1 cellular context compared by ENCODE assay signal in the genomic region with DNA sequence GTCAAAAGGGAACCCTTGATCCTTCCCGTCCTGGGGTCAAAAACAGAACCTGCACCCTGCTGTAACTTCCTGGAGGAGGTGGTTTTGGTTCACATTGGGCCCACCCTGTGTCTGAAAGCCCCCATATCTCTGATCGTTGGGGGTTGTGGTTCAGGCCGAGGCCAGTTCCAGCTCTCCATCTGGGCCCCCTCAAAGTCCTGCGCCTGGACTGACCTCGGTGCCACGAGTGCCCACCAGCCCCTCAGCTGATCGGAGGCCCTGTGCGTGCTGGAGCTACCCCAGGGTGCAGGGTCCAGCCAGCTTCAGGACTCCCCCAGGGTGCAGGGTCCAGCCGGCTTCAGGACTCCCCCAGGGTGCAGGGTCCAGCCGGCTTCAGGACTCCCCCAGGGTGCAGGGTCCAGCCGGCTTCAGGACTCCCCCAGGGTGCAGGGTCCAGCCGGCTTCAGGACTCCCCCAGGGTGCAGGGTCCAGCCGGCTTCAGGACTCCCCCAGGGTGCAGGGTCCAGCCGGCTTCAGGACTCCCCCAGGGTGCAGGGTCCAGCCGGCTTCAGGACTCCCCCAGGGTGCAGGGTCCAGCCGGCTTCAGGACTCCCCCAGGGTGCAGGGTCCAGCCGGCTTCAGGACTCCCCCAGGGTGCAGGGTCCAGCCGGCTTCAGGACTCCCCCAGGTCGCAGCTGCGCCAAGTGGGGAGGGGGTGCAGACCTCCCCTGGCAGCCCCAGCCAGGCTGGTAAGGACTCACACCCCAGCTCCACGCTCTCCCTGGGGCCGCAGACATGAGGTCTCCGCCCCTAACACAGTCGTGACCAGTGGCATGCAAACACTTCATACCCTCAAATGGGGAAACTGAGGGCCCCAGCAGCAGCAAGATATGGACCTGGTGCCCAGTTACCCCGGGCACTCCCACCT.
TF ChIP-seq lines count a peak whose summit lies in the region.
"Not testable (repeated sequence)": the region's sequence is repeated elsewhere in the genome, so short reads cannot be mapped to it uniquely, and the experiment has no call there.

No MANE protein-coding gene starts in this region.

TF ChIP-seq in HepG2, 621 proteins besides CTCF, POLR2A, EP300 and RAD21 (continued from another document):
- TF ChIP-seq ZNF18 (CRISPR knock-in tag; IDR thresholded peaks at IDR 0.05; ENCODE audit: insufficient replicate concordance) (peak; percentile 66), RARA (CRISPR knock-in tag; IDR thresholded peaks at IDR 0.05) (peak; percentile 90), THAP11 (CRISPR knock-in tag; IDR thresholded peaks at IDR 0.05) (peak; percentile 26; the same call in 1 of the 2 replicates), SOX13 (CRISPR knock-in tag; conservative IDR thresholded peaks at IDR 0.05 in 1 of 2, IDR thresholded peaks at IDR 0.05 in 1 of 2) (peak in 1 of 2 experiments; percentile 32; a peak in 1 of 4 replicates), ZNF556 (CRISPR knock-in tag; IDR thresholded peaks at IDR 0.05; ENCODE audit: borderline replicate concordance) (peak; percentile 69; the same call in 1 of the 2 replicates), ZNF670 (CRISPR knock-in tag; IDR thresholded peaks at IDR 0.05; ENCODE audit: borderline replicate concordance) (peak; percentile 87; the same call in 1 of the 2 replicates), ZNF331 (CRISPR knock-in tag; IDR thresholded peaks at IDR 0.05) (0 out of 2 replicates have a peak, but pooled peaks have one; percentile 6), XRCC5 (optimal IDR thresholded peaks at IDR 0.05; ENCODE audit: low read length) (peak; percentile 35), ZNF414 (CRISPR knock-in tag; IDR thresholded peaks at IDR 0.05) (peak; percentile 62; the same call in 1 of the 2 replicates), ZNF788 (CRISPR knock-in tag; IDR thresholded peaks at IDR 0.05; ENCODE audit: borderline replicate concordance) (peak; percentile 72; the same call in 1 of the 2 replicates), NCOA2 (CRISPR knock-in tag; IDR thresholded peaks at IDR 0.05) (peak; percentile 68; the same call in 1 of the 2 replicates), POGZ (CRISPR knock-in tag; IDR thresholded peaks at IDR 0.05) (peak; percentile 30), ZBTB7B (CRISPR knock-in tag; IDR thresholded peaks at IDR 0.05) (peak; percentile 99), HHEX (CRISPR knock-in tag; IDR thresholded peaks at IDR 0.05) (peak; percentile 9; the same call in 1 of the 2 replicates), MIXL1 (CRISPR knock-in tag; IDR thresholded peaks at IDR 0.05) (peak; percentile 33; the same call in 1 of the 2 replicates), ZFP91 (CRISPR knock-in tag; IDR thresholded peaks at IDR 0.05; ENCODE audit: borderline replicate concordance) (peak; percentile 74; the same call in 1 of the 2 replicates), LCORL (CRISPR knock-in tag; IDR thresholded peaks at IDR 0.05) (peak; percentile 95), PHF21A (CRISPR knock-in tag; IDR thresholded peaks at IDR 0.05) (peak; percentile 89), HOXA3 (CRISPR knock-in tag; IDR thresholded peaks at IDR 0.05) (peak; percentile 78), MEIS1 (CRISPR knock-in tag; IDR thresholded peaks at IDR 0.05; ENCODE audit: borderline replicate concordance) (peak; percentile 11; the same call in 1 of the 2 replicates), SIN3A (IDR thresholded peaks at IDR 0.05; ENCODE audit: borderline replicate concordance, low read depth, low read length) (0 out of 2 replicates have a peak, but pooled peaks have one; percentile 72), ZNF574 (CRISPR knock-in tag; IDR thresholded peaks at IDR 0.05) (peak; percentile 66), ZBTB7A (CRISPR knock-in tag; IDR thresholded peaks at IDR 0.05) (peak; percentile 93), CCDC6 (CRISPR knock-in tag; IDR thresholded peaks at IDR 0.05) (0 out of 2 replicates have a peak, but pooled peaks have one; percentile 9), FOXA3 (CRISPR knock-in tag; IDR thresholded peaks at IDR 0.05) (peak; percentile 50), HNRNPL (IDR thresholded peaks at IDR 0.05; ENCODE audit: low read depth, low read length) (peak; percentile 89), ZNF703 (CRISPR knock-in tag; IDR thresholded peaks at IDR 0.05; ENCODE audit: borderline replicate concordance) (peak; percentile 88; the same call in 1 of the 2 replicates), ARNTL (CRISPR knock-in tag; IDR thresholded peaks at IDR 0.05) (peak; percentile 74), ZNF430 (CRISPR knock-in tag; IDR thresholded peaks at IDR 0.05) (peak; percentile 50; the same call in 1 of the 2 replicates), SAFB2 (CRISPR knock-in tag; IDR thresholded peaks at IDR 0.05; ENCODE audit: borderline replicate concordance, low read depth) (peak; percentile 25; the same call in 1 of the 2 replicates), SKI (IDR thresholded peaks at IDR 0.05; ENCODE audit: partially characterized antibody) (peak; percentile 11), FOXP4 (CRISPR knock-in tag; IDR thresholded peaks at IDR 0.05) (peak; percentile 48; the same call in 1 of the 2 replicates), ZNF629 (CRISPR knock-in tag; conservative IDR thresholded peaks at IDR 0.05) (peak; percentile 24; the same call in 1 of the 2 replicates), SMAD3 (CRISPR knock-in tag; IDR thresholded peaks at IDR 0.05) (0 out of 2 replicates have a peak, but pooled peaks have one; percentile 37), MXD4 (CRISPR knock-in tag; IDR thresholded peaks at IDR 0.05) (peak; percentile 70; the same call in 1 of the 2 replicates), CREM (IDR thresholded peaks at IDR 0.05) (peak; percentile 78), ISL2 (CRISPR knock-in tag; IDR thresholded peaks at IDR 0.05) (0 out of 2 replicates have a peak, but pooled peaks have one; percentile 10), HDAC1 (CRISPR knock-in tag; IDR thresholded peaks at IDR 0.05) (peak; percentile 98), ZNF501 (CRISPR knock-in tag; IDR thresholded peaks at IDR 0.05) (peak; percentile 75)
- TF ChIP-seq, protein P1, sequence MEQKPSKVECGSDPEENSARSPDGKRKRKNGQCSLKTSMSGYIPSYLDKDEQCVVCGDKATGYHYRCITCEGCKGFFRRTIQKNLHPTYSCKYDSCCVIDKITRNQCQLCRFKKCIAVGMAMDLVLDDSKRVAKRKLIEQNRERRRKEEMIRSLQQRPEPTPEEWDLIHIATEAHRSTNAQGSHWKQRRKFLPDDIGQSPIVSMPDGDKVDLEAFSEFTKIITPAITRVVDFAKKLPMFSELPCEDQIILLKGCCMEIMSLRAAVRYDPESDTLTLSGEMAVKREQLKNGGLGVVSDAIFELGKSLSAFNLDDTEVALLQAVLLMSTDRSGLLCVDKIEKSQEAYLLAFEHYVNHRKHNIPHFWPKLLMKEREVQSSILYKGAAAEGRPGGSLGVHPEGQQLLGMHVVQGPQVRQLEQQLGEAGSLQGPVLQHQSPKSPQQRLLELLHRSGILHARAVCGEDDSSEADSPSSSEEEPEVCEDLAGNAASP (CRISPR knock-in tag; IDR thresholded peaks at IDR 0.05; ENCODE audit: borderline replicate concordance) = peak; percentile 78; the same call in 1 of the 2 replicates
- TF ChIP-seq SOX13 (IDR thresholded peaks at IDR 0.05); LCORL (IDR thresholded peaks at IDR 0.05); CREM (CRISPR knock-in tag; IDR thresholded peaks at IDR 0.05): not testable (repeated sequence)
TF ChIP-seq in HepG2: peak in this region for 174; not testable (repeated sequence) for 447.
